In the genomic region with DNA sequence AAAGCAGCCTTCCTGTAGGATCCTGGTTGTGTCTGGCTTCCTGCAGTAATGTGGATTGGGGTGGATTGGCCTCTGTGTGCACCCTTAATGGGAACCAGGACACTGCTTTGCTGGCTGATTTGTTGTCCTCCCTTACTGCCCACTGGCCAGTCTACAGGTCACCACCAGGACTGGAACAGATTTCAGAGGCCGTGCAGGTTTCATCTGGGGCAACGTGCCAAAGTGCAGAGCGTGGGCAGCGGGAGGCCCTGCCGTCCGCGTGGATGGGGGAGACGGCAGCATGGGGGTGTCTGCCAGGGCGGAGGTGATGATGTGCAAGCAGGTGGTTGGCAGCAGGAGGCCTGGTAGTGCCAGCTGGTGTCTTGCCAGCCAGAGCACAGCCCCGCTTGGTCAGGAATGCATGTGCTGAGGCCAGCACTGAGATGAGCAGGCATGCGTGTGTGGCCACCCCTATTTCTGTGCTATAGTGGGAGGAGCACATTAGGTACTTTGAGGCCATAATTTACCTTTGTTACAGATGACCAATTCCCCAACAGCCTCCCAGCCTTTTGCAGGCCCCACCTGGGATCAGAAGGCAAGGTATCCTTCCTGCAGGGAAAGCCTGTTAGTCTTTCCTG, we compare ENCODE assay signal across 1 cellular context.
TF ChIP-seq lines count a peak whose summit lies in the region.

No MANE protein-coding gene starts in this region.

TF ChIP-seq in WTC11, 78 proteins besides CTCF, POLR2A, EP300 and RAD21 (continued from another document):
- TF ChIP-seq, protein P1, sequence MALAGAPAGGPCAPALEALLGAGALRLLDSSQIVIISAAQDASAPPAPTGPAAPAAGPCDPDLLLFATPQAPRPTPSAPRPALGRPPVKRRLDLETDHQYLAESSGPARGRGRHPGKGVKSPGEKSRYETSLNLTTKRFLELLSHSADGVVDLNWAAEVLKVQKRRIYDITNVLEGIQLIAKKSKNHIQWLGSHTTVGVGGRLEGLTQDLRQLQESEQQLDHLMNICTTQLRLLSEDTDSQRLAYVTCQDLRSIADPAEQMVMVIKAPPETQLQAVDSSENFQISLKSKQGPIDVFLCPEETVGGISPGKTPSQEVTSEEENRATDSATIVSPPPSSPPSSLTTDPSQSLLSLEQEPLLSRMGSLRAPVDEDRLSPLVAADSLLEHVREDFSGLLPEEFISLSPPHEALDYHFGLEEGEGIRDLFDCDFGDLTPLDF (CRISPR knock-in tag; IDR thresholded peaks at IDR 0.05), result no peak
- TF ChIP-seq, protein P2, sequence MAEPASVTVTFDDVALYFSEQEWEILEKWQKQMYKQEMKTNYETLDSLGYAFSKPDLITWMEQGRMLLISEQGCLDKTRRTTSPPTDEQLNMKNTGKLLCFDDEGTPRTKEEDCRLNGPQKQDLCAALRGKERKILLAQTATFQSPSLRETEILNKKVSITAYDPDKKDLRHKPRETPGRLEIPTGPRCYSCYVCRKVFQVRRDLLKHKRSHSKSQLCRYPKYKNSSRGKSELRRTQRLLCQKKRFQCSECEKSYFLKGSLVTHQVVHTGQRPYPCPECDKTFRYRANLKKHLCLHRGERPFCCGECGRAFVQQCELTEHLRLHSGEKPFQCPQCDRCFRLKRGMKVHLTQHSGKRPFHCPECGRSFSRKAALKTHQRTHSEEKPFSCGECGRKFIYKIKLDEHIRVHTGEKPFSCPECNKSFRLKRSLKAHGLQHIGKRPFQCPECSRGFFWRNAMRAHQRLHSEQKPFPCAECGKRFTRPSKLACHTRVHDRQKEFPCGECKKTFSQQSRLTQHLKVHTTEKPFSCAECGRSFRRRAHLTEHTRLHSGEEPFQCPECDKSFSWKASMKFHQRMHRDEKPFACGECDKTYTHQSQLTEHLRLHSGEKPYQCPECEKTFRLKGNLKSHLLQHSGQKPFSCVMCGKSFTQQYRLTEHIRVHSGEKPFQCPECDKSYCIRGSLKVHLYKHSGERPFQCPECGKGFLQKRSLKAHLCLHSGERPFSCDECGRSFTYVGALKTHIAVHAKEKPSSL (CRISPR knock-in tag; conservative IDR thresholded peaks at IDR 0.05), result no peak
- no peak for TF ChIP-seq FOXP1 (CRISPR knock-in tag; IDR thresholded peaks at IDR 0.05; ENCODE audit: borderline replicate concordance)
- TF ChIP-seq CREB1 (CRISPR knock-in tag; IDR thresholded peaks at IDR 0.05), result no peak
- no peak for TF ChIP-seq JAZF1 (CRISPR knock-in tag; IDR thresholded peaks at IDR 0.05)
